In the genomic region with DNA sequence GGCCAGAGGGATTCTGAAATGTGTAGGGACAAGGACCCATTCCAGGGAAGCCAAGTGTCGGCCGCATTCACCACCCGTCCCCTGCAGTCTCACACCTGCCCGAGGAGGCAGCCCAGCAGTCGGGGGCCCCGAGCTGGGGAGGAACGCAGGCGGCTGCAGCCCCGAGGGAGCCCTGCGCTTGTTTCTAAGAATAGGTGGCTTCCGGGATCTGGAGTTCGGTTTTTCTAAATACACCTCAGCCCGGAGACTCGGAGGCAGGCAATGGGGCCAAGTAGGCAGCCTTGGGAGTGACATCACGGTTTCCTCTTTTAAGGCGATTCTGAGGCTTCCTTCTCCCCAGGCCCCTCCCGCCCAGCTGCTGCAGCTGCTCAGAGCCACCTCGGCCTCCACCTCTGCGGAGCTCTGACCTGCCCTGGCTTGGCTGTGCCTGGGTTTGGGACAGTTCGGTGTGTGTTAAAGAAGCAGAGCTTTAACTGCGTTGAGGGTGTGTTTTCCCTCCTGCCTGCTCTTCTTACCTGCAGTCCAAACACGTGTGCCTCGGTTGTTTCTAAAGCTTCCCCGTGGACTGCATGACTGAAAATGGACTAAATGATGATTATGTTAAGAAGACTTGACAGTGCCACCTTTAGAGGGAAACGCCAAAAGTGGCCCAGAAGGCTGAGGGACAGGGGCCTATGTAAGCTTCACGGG, we compare ENCODE assay signal across 8 cellular contexts.
DNase-seq lines count a peak whose midpoint lies in the region; ATAC-seq and TF ChIP-seq lines count a peak whose summit lies in the region.

No MANE protein-coding gene starts in this region.

- no peak overlapping the region for H2AFZ ChIP-seq in OCI-LY7 (ENCODE audit: low read length)

- 15 to 24% (median 18%) methylated on average over 18 to 26 of the region's 26 CpGs for WGBS in spleen, 5 donors

- in situ Hi-C loops in GM13976 (cut with MboI; ENCODE audit: low sequenced_read_pairs, unreplicated experiment) = no loop called here

- TF ChIP-seq CTCF in GM13976 (IDR thresholded peaks at IDR 0.05; ENCODE audit: borderline replicate concordance, control extremely low read depth, extremely low read depth, insufficient read depth, missing control alignments) (no peak), spleen (IDR thresholded peaks at IDR 0.05 in 8 of 11, conservative IDR thresholded peaks at IDR 0.05 in 3 of 11) (no peak), OCI-LY7 (conservative IDR thresholded peaks at IDR 0.05; ENCODE audit: low read length) (no peak)

- intact Hi-C loops in left cardiac atrium (cut with DNase I) = no loop called here
- intact Hi-C loops in spleen (cut with DNase I; ENCODE audit: low total_unique reads) = no loop called here
- intact Hi-C loops in OCI-LY7 (cut with micrococcal nuclease; ENCODE audit: unreplicated experiment) = no loop called here

- H3K27me3 ChIP-seq in H7 (ENCODE audit: control insufficient read depth, insufficient read depth, low read length) = no peaks in the 10 kb centered on the region
- peaks cover 0 to 51% (median 0%) of the 10 kb centered on the region in 7 donors for H3K27me3 ChIP-seq in spleen (replicated peaks in 1 of 7)

- H3K27ac ChIP-seq in spleen (peak overlapping the region in 6 of 8 donors; percentile 11 to 62 (median 41)), OCI-LY7 (ENCODE audit: low read depth, low read length, poor library complexity, severe bottlenecking) (no peak overlapping the region)

- H3K9me3 ChIP-seq in spleen = no peaks in the 10 kb centered on the region
- H3K9me3 ChIP-seq in OCI-LY7 (ENCODE audit: low read length) = no peaks in the 10 kb centered on the region

- CTCF ChIA-PET in OCI-LY7 (lab: Charles Lee; ENCODE audit: unreplicated experiment) = no interaction called here

- H3K4me3 ChIP-seq in H7 (ENCODE audit: insufficient read depth, low read depth, low read length) (no peak overlapping the region), spleen (peak overlapping the region in 5 of 8 donors; percentile 4 to 45 (median 6)), OCI-LY7 (ENCODE audit: low read depth, low read length, poor library complexity, severe bottlenecking) (no peak overlapping the region)

- H3K9me2 ChIP-seq in OCI-LY7 (ENCODE audit: insufficient read depth, low read length) = no peaks in the 10 kb centered on the region

- no peaks in the 10 kb centered on the region for H3K79me2 ChIP-seq in OCI-LY7 (ENCODE audit: insufficient read depth, low read depth, low read length)

- no peaks in the 10 kb centered on the region for H4K20me1 ChIP-seq in OCI-LY7 (ENCODE audit: insufficient read depth, low read length)

- peak; percentile 74 to 81 for ATAC-seq in left cardiac atrium

- no peaks in the 10 kb centered on the region; the same call in 1 of the 2 replicates for H3K36me3 ChIP-seq in H7 (replicated peaks; ENCODE audit: control insufficient read depth, insufficient read depth, low read length)
- H3K36me3 ChIP-seq in spleen = peaks cover 0 to 3% (median 0%) of the 10 kb centered on the region in 6 donors
- no peaks in the 10 kb centered on the region for H3K36me3 ChIP-seq in OCI-LY7 (ENCODE audit: insufficient read depth, low read length)

- DNase-seq in GM13976 (ENCODE audit: low spot score) = peak; percentile 80
- peak; percentile 78 for DNase-seq in H7
- peak; percentile 78 for DNase-seq in NOMO-1 treated with DMSO at 0.1 percent for 48 hours (lab: John Stamatoyannopoulos, UW; ENCODE audit: unreplicated experiment)
- DNase-seq in left cardiac atrium = peak; percentile 55
- no peak for DNase-seq in spleen
- no peak for DNase-seq in OCI-LY7 (ENCODE audit: low spot score)
- DNase-seq in GM03348 (ENCODE audit: low spot score) = no peak
- no peak for DNase-seq in DMS153 treated with DMSO at 0.1 percent for 48 hours (lab: John Stamatoyannopoulos, UW; ENCODE audit: unreplicated experiment)

- BruUV-seq in OCI-LY7 (replicated peaks; lab: Mats Ljungman, UMichigan) = no TSS peak

- no peak for TF ChIP-seq POLR2A in spleen (IDR thresholded peaks at IDR 0.05)

- POLR2A ChIA-PET in OCI-LY7 (lab: Charles Lee) = no interaction called here

- H3K4me1 ChIP-seq in spleen (peaks cover 8 to 41% (median 21%) of the 10 kb centered on the region in 6 donors), OCI-LY7 (ENCODE audit: insufficient read depth, low read length, poor library complexity, severe bottlenecking) (no peaks in the 10 kb centered on the region)

- no peak overlapping the region for H3K4me2 ChIP-seq in OCI-LY7 (ENCODE audit: low read length)

Comparison
In these comparisons a context has a peak if more than half of its experiments do, and no peak if none do; other contexts are left out.
1. DNase-seq: peak in GM13976 (single experiment), H7 (single experiment), NOMO-1 treated with DMSO at 0.1 percent for 48 hours (single experiment) and left cardiac atrium (single experiment); none in spleen (single experiment), OCI-LY7 (single experiment), GM03348 (single experiment) and DMS153 treated with DMSO at 0.1 percent for 48 hours (single experiment).
2. H3K4me3 ChIP-seq: peak in spleen (5 of 8); none in H7 (single experiment) and OCI-LY7 (single experiment).